8 cellular contexts compared by ENCODE assay signal in genomic region chr19:16382775-16383543, GRCh38. TPM values are rescaled to one million over a fixed set of nuclear protein-coding genes. Genes with fewer than 3 reads are reported as not detected.
DNase-seq lines count a peak whose midpoint lies in the region; ATAC-seq and TF ChIP-seq lines count a peak whose summit lies in the region.

No MANE protein-coding gene starts in this region.

- peak overlapping the region; percentile 45 for H3K4me3 ChIP-seq in CD8-positive, alpha-beta memory T cell (ENCODE audit: low read length)
- no peak overlapping the region for H3K4me3 ChIP-seq in RWPE2 (ENCODE audit: severe bottlenecking)
- H3K4me3 ChIP-seq in foreskin fibroblast (ENCODE audit: low read depth in 1 of 2, low read length in 2 of 2), result no peak overlapping the region

- H3K4me3 Mint-ChIP-seq in CD8-positive, alpha-beta memory T cell, result peak overlapping the region; percentile 54 to 87 (median 72)
- H3K4me3 Mint-ChIP-seq in neural crest cell, result no peak overlapping the region
- peak overlapping the region in 1 of 2 donors; percentile 21 for H3K4me3 Mint-ChIP-seq in stimulated activated naive CD8-positive, alpha-beta T cell treated with anti-CD3 and anti-CD28 coated beads, Interleukin-15, amount 100 ng/mL, for 72 hours

- no peaks in the 10 kb centered on the region for H3K9me3 ChIP-seq in CD8-positive, alpha-beta memory T cell (ENCODE audit: low read length)
- no peaks in the 10 kb centered on the region for H3K9me3 ChIP-seq in RWPE2 (ENCODE audit: severe bottlenecking)

- peak; percentile 74 for TF ChIP-seq CTCF in RWPE2 (IDR thresholded peaks at IDR 0.05; ENCODE audit: poor library complexity, severe bottlenecking)
- peak; percentile 75 for TF ChIP-seq CTCF in foreskin fibroblast (IDR thresholded peaks at IDR 0.05; ENCODE audit: low read depth, low read length)
- TF ChIP-seq CTCF in neural crest cell (conservative IDR thresholded peaks at IDR 0.05), result peak; percentile 83

- H3K9me3 Mint-ChIP-seq in CD8-positive, alpha-beta memory T cell, result no peaks in the 10 kb centered on the region
- H3K9me3 Mint-ChIP-seq in neural crest cell, result no peaks in the 10 kb centered on the region
- no peaks in the 10 kb centered on the region for H3K9me3 Mint-ChIP-seq in stimulated activated naive CD8-positive, alpha-beta T cell treated with anti-CD3 and anti-CD28 coated beads, Interleukin-15, amount 100 ng/mL, for 72 hours

- peaks cover 68% of the 10 kb centered on the region for H3K4me1 ChIP-seq in CD8-positive, alpha-beta memory T cell (ENCODE audit: insufficient read depth, low read length)
- H3K4me1 ChIP-seq in RWPE2 (ENCODE audit: insufficient read depth, poor library complexity, severe bottlenecking), result no peaks in the 10 kb centered on the region

- H3K27me3 ChIP-seq in CD8-positive, alpha-beta memory T cell (ENCODE audit: insufficient read depth, low read length, poor library complexity, severe bottlenecking), result no peaks in the 10 kb centered on the region
- no peaks in the 10 kb centered on the region for H3K27me3 ChIP-seq in RWPE2 (ENCODE audit: insufficient read depth, poor library complexity, severe bottlenecking)

- CTCF ChIA-PET in CD8-positive, alpha-beta memory T cell (lab: Charles Lee), result interaction anchor here (0.7 to 6.2 kb wide), 34 partner anchors 11 to 341 kb away, joined by 3 to 130 read pairs (median 5); partner anchors contain the start of genes FAM32A and KLF2

- peaks cover 55 to 79% (median 55%) of the 10 kb centered on the region in 3 donors for H3K4me1 Mint-ChIP-seq in CD8-positive, alpha-beta memory T cell
- H3K4me1 Mint-ChIP-seq in neural crest cell, result no peaks in the 10 kb centered on the region
- H3K4me1 Mint-ChIP-seq in stimulated activated naive CD8-positive, alpha-beta T cell treated with anti-CD3 and anti-CD28 coated beads, Interleukin-15, amount 100 ng/mL, for 72 hours, result peaks cover 34% of the 10 kb centered on the region

- H3K36me3 Mint-ChIP-seq in CD8-positive, alpha-beta memory T cell, result peaks cover 5 to 48% (median 8%) of the 10 kb centered on the region in 3 donors
- peaks cover 5% of the 10 kb centered on the region for H3K36me3 Mint-ChIP-seq in neural crest cell (ENCODE audit: low read depth)

- peak; percentile 66 to 83 (median 70) for DNase-seq in CD8-positive, alpha-beta memory T cell
- DNase-seq in HPDE6-E6E7 (ENCODE audit: extremely low spot score) (peak; percentile 80), RWPE2 (ENCODE audit: low spot score) (no peak), foreskin fibroblast (peak; percentile 80 to 93), neural crest cell (ENCODE audit: low read depth, low spot score) (peak; percentile 67)
- peak; percentile 92 for DNase-seq in activated effector memory CD4-positive, alpha-beta T cell treated with anti-CD3 and anti-CD28 coated beads, Interleukin-2, amount 50 U/mL, for 16 hours
- peak; percentile 51 to 52 for DNase-seq in stimulated activated naive CD8-positive, alpha-beta T cell treated with anti-CD3 and anti-CD28 coated beads, Interleukin-15, amount 100 ng/mL, for 72 hours

- POLR2A ChIA-PET in CD8-positive, alpha-beta memory T cell (lab: Charles Lee), result interaction anchor here (0.6 to 4.5 kb wide), 8 partner anchors 13 to 182 kb away, joined by 3 to 219 read pairs (median 10); partner anchors contain the start of gene KLF2

- peak; percentile 78 for ATAC-seq in RWPE2 (ENCODE audit: low read depth)
- peak; percentile 64 for ATAC-seq in stimulated activated naive CD8-positive, alpha-beta T cell treated with anti-CD3 and anti-CD28 coated beads, Interleukin-15, amount 100 ng/mL, for 72 hours
- no peak for ATAC-seq in GM19467 (IDR thresholded peaks at IDR 0.05; ENCODE audit: unreplicated experiment)

- H3K36me3 ChIP-seq in CD8-positive, alpha-beta memory T cell (ENCODE audit: insufficient read depth, low read length), result peaks cover 18% of the 10 kb centered on the region
- H3K36me3 ChIP-seq in RWPE2 (ENCODE audit: low read depth), result peaks cover 21% of the 10 kb centered on the region

- peak overlapping the region; percentile 40 for H3K27ac ChIP-seq in CD8-positive, alpha-beta memory T cell (ENCODE audit: low read depth, low read length)
- no peak overlapping the region for H3K27ac ChIP-seq in RWPE2 (ENCODE audit: poor library complexity, severe bottlenecking)

- peak overlapping the region; percentile 91 to 97 (median 95) for H3K27ac Mint-ChIP-seq in CD8-positive, alpha-beta memory T cell
- no peak overlapping the region for H3K27ac Mint-ChIP-seq in neural crest cell (ENCODE audit: unreplicated experiment)
- H3K27ac Mint-ChIP-seq in stimulated activated naive CD8-positive, alpha-beta T cell treated with anti-CD3 and anti-CD28 coated beads, Interleukin-15, amount 100 ng/mL, for 72 hours, result no peak overlapping the region

- no peaks in the 10 kb centered on the region for H3K27me3 Mint-ChIP-seq in CD8-positive, alpha-beta memory T cell
- no peaks in the 10 kb centered on the region for H3K27me3 Mint-ChIP-seq in neural crest cell (ENCODE audit: low read depth)
- H3K27me3 Mint-ChIP-seq in stimulated activated naive CD8-positive, alpha-beta T cell treated with anti-CD3 and anti-CD28 coated beads, Interleukin-15, amount 100 ng/mL, for 72 hours, result no peaks in the 10 kb centered on the region

RNA-seq across cellular contexts. Expression of gene KLF2, which starts 58.3 kb away (rescaled TPM):
- total RNA-seq in CD8-positive, alpha-beta memory T cell, result 10 to 100 TPM; 33.7 to 37.5 TPM
- 219 TPM for polyA plus RNA-seq in CD8-positive, alpha-beta memory T cell
- 0.16 and 0.54 TPM in 2 replicates for total RNA-seq in neural crest cell

Comparison
In these comparisons a context has a peak if more than half of its experiments do, and no peak if none do; other contexts are left out.
1. H3K27ac Mint-ChIP-seq: peak in CD8-positive, alpha-beta memory T cell (8 of 8); none in neural crest cell (single experiment) and stimulated activated naive CD8-positive, alpha-beta T cell treated with anti-CD3 and anti-CD28 coated beads, Interleukin-15, amount 100 ng/mL, for 72 hours (0 of 2).
2. RNA of gene KLF2, which starts 58.3 kb away (total RNA-seq): 33.7 to 37.5 TPM in CD8-positive, alpha-beta memory T cell; 0.16 to 0.54 TPM in neural crest cell; every median in the first group is over 10 times any median in the second.
3. Peak in every context shown above with its lines, with median percentiles within 50 percentile points of each other: CTCF ChIP-seq.